1 cellular context compared by ENCODE assay signal in genomic region chr11:85531498-85531897, GRCh38.
TF ChIP-seq lines count a peak whose summit lies in the region.

No MANE protein-coding gene starts in this region.

TF ChIP-seq in GM23338, 12 proteins besides CTCF, POLR2A, EP300 and RAD21 (continued from another document):
- TF ChIP-seq REST (IDR thresholded peaks at IDR 0.05; ENCODE audit: unreplicated experiment) (no peak), JUNB (IDR thresholded peaks at IDR 0.05; ENCODE audit: unreplicated experiment) (no peak), STAT1 (IDR thresholded peaks at IDR 0.05; ENCODE audit: unreplicated experiment) (no peak), EZH2 (IDR thresholded peaks at IDR 0.05; ENCODE audit: low read depth, unreplicated experiment) (no peak), POLR2AphosphoS5 (IDR thresholded peaks at IDR 0.05; ENCODE audit: low read depth) (no peak), ZNF114 (CRISPR knock-in tag; IDR thresholded peaks at IDR 0.05) (no peak), EZH2phosphoT487 (IDR thresholded peaks at IDR 0.05; ENCODE audit: unreplicated experiment) (no peak), CREB1 (CRISPR knock-in tag; IDR thresholded peaks at IDR 0.05; ENCODE audit: low read depth) (no peak), ETS1 (IDR thresholded peaks at IDR 0.05) (no peak)
